In the genomic region with DNA sequence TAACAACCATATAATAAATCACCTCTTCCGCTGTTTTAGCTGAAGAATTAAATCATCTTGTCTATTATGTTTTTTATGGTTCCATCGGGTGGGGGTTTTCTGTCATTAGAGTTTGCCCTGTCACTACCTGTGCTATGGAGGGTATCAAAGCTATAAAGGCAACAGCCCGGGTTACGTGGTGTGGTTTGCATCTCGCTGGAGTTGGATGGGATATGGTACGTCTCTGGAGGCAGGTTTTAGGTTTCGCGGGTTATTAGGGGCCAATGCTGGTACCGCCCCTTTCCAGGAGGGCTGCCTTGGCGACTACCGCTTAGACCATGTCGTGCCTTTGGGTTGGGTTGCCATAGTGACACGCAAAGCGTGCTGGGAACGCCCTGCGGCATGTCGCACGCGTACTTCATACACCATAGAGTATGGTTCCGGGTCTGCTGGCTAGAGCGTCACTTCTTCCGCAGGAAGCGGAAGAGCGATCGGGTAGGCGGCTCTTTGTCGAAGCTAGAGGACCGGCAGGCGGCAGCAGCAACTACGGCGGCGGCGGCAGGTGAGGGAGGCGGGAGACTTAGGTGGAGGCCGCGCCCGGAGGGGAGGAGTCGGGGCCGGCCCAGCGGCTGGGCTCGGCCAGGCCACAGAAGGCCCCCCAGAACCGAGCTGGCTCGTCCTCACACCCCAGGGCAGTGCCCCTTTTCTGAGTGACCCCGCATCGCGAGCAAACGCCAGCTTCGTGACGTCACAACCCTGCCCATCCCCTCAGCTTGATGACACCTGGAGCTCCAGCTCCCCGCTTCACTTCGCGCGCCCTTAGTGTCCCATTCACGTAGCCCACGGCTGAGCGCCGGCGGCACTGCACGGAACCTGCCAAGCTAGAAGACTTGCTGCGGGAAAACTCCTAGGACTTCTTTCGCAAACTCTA, we compare ENCODE assay signal across 8 cellular contexts. TPM values are rescaled to one million over a fixed set of nuclear protein-coding genes. Genes with fewer than 3 reads are reported as not detected.
A peak's percentile ranks its signal among the peaks of the same experiment; 100 is the strongest.
DNase-seq lines count a peak whose midpoint lies in the region; ATAC-seq and TF ChIP-seq lines count a peak whose summit lies in the region.

Gene ZC3H10, plus strand, starts transcription at position 489 of the 910 bp plus-strand sequence. CDS start 2,297 bp downstream, outside the sequence.

- peaks cover 0 to 42% (median 19%) of the 10 kb centered on the region in 4 donors for H3K4me1 ChIP-seq in right lobe of liver

- intact Hi-C loops in dorsolateral prefrontal cortex (cut with DNase I) (loop anchor here (2.0 to 10.0 kb wide), 6 partner anchors 13 to 517 kb away; partner anchors contain the start of genes MYL6B (in 2 of the 2), BAZ2A (in 1 of the 2), PA2G4 (in 1 of the 2) and RPS26 (in 1 of the 2)), right lobe of liver (cut with DNase I) (no loop called here)

- H3K27me3 ChIP-seq in dorsolateral prefrontal cortex (no peaks in the 10 kb centered on the region), right lobe of liver (no peaks in the 10 kb centered on the region)

- H3K9me3 ChIP-seq in right lobe of liver, result no peaks in the 10 kb centered on the region

- TF ChIP-seq CTCF in dorsolateral prefrontal cortex (IDR thresholded peaks at IDR 0.05 in 54 of 56, conservative IDR thresholded peaks at IDR 0.05 in 2 of 56; ENCODE audit: low read depth in 1 of 56, partially characterized antibody in 56 of 56) (peak in 55 of 56 donors; percentile 34 to 85 (median 68)), right lobe of liver (IDR thresholded peaks at IDR 0.05) (peak; percentile 22 to 61 (median 60))

- ATAC-seq in GM19372 (IDR thresholded peaks at IDR 0.05; ENCODE audit: low read depth, unreplicated experiment) (peak; percentile 74), HG03558 (IDR thresholded peaks at IDR 0.05; ENCODE audit: extremely low read depth, unreplicated experiment) (peak; percentile 89), right lobe of liver (peak; percentile 71 to 83 (median 74))

- WGBS in right lobe of liver (ENCODE audit: insufficient coverage, low coverage, low lambda C conversion rate, missing lambda C conversion rate), result under 1% methylated on average over 20 of the region's 61 CpGs

- H3K4me3 ChIP-seq in dorsolateral prefrontal cortex, result peak within 1 kb of the TSS; percentile 59 to 98 (median 85)
- H3K4me3 ChIP-seq in right lobe of liver, result peak within 1 kb of the TSS; percentile 58 to 95 (median 74)

- H3K27ac ChIP-seq in dorsolateral prefrontal cortex (peak within 1 kb of the TSS; percentile 64 to 99 (median 96)), right lobe of liver (peak within 1 kb of the TSS; percentile 81 to 88 (median 82))

- peaks cover 0 to 7% (median 2%) of the 10 kb centered on the region in 4 donors for H3K36me3 ChIP-seq in right lobe of liver

- DNase-seq in CD1c-positive myeloid dendritic cell (ENCODE audit: extremely low spot score), result peak; percentile 100
- DNase-seq in NCI-H748 (lab: John Stamatoyannopoulos, UW; ENCODE audit: unreplicated experiment), result peak; percentile 100
- DNase-seq in activated CD4-positive, alpha-beta T cell treated with anti-CD3 and anti-CD28 coated beads, Interleukin-2, amount 50 U/mL, for 4 hours, result peak; percentile 93 to 95
- DNase-seq in dorsolateral prefrontal cortex, result peak; percentile 94 to 99 (median 98)
- peak; percentile 98 to 99 (median 99) for DNase-seq in right lobe of liver
- DNase-seq in stimulated activated CD4-positive, alpha-beta T cell treated with anti-CD3 and anti-CD28 coated beads, Interleukin-4, amount 100 ng/mL, for 4 hours, result peak; percentile 92 to 98

- peak; percentile 90 for TF ChIP-seq POLR2A in right lobe of liver (IDR thresholded peaks at IDR 0.05)

RNA-seq across cellular contexts. Expression of gene ZC3H10, which starts in this region (rescaled TPM):
- total RNA-seq in dorsolateral prefrontal cortex, result 10 to 100 TPM in 25 of 120 experiments, 1 to 10 TPM in 95; 4.3 to 14.7 (median 8.4) TPM
- 1 to 10 TPM; 1.7 to 5.4 (median 3.2) TPM for total RNA-seq in right lobe of liver

Comparison
In these comparisons a context has a peak if more than half of its experiments do, and no peak if none do; other contexts are left out.
1. Peak in every context shown above with its lines: DNase-seq, ATAC-seq, H3K4me3 ChIP-seq and H3K27ac ChIP-seq.
2. intact Hi-C loops: an anchor here in dorsolateral prefrontal cortex (2.0 to 10.0 kb wide); none called in right lobe of liver.